ENCODE assay signal across 8 cellular contexts in genomic region chr11:72584293-72584921, GRCh38.
DNase-seq lines count a peak whose midpoint lies in the region; ATAC-seq and TF ChIP-seq lines count a peak whose summit lies in the region.

No MANE protein-coding gene starts in this region.

- no peaks in the 10 kb centered on the region for H3K36me3 Mint-ChIP-seq in activated naive CD4-positive, alpha-beta T cell treated with anti-CD3 and anti-CD28 coated beads, Interleukin-2, amount 50 U/mL, for 72 hours
- H3K36me3 Mint-ChIP-seq in immature natural killer cell = peaks cover 0 to 4% (median 4%) of the 10 kb centered on the region in 3 donors
- no peaks in the 10 kb centered on the region for H3K36me3 Mint-ChIP-seq in progenitor cell of endocrine pancreas (ENCODE audit: insufficient read depth)

- in situ Hi-C loops in G401 (cut with HindIII; ENCODE audit: low sequenced_read_pairs) = no loop called here

- no peak for TF ChIP-seq EP300 in Ishikawa (IDR thresholded peaks at IDR 0.05; ENCODE audit: borderline replicate concordance)

- H3K9me3 Mint-ChIP-seq in activated naive CD4-positive, alpha-beta T cell treated with anti-CD3 and anti-CD28 coated beads, Interleukin-2, amount 50 U/mL, for 72 hours = no peaks in the 10 kb centered on the region
- no peaks in the 10 kb centered on the region for H3K9me3 Mint-ChIP-seq in immature natural killer cell
- no peaks in the 10 kb centered on the region for H3K9me3 Mint-ChIP-seq in progenitor cell of endocrine pancreas (ENCODE audit: low read depth)

- DNase-seq in activated naive CD4-positive, alpha-beta T cell treated with anti-CD3 and anti-CD28 coated beads, Interleukin-2, amount 50 U/mL, for 72 hours (ENCODE audit: low spot score in 2 of 2) = peak in 1 of 2 donors; percentile 61
- DNase-seq in immature natural killer cell (peak; percentile 65 to 70 (median 68)), progenitor cell of endocrine pancreas (ENCODE audit: low spot score, unreplicated experiment) (no peak), G401 (ENCODE audit: low spot score) (no peak)
- DNase-seq in stimulated activated CD4-positive, alpha-beta T cell treated with anti-CD3 and anti-CD28 coated beads, TNF-alpha, amount 100 ng/mL, for 24 hours (ENCODE audit: low read depth in 3 of 3) = peak in 2 of 3 experiments; percentile 19 to 54

- H3K4me1 Mint-ChIP-seq in immature natural killer cell = peaks cover 23 to 31% of the 10 kb centered on the region in 2 donors
- H3K4me1 Mint-ChIP-seq in progenitor cell of endocrine pancreas (ENCODE audit: low read depth) = no peaks in the 10 kb centered on the region

- no peak for TF ChIP-seq RAD21 in Ishikawa (IDR thresholded peaks at IDR 0.05; ENCODE audit: low read depth)

- H3K4me3 Mint-ChIP-seq in immature natural killer cell (peak overlapping the region; percentile 81 to 95 (median 89)), progenitor cell of endocrine pancreas (ENCODE audit: low read depth) (no peak overlapping the region)

- H3K27ac Mint-ChIP-seq in activated naive CD4-positive, alpha-beta T cell treated with anti-CD3 and anti-CD28 coated beads, Interleukin-2, amount 50 U/mL, for 72 hours = peak overlapping the region in 1 of 2 donors; percentile 22
- H3K27ac Mint-ChIP-seq in immature natural killer cell = peak overlapping the region; percentile 71 to 92 (median 86)
- no peak overlapping the region for H3K27ac Mint-ChIP-seq in progenitor cell of endocrine pancreas

- H3K27me3 Mint-ChIP-seq in immature natural killer cell (ENCODE audit: low read depth in 3 of 3) (peaks cover 6 to 10% (median 9%) of the 10 kb centered on the region in 3 donors), progenitor cell of endocrine pancreas (peaks cover 84% of the 10 kb centered on the region)

- ATAC-seq in activated naive CD4-positive, alpha-beta T cell treated with anti-CD3 and anti-CD28 coated beads, Interleukin-2, amount 50 U/mL, for 72 hours = peak; percentile 34 to 57
- ATAC-seq in GM21381 (IDR thresholded peaks at IDR 0.05; ENCODE audit: unreplicated experiment) (no peak), HG02798 (IDR thresholded peaks at IDR 0.05; ENCODE audit: poor library complexity, unreplicated experiment) (no peak)

- no peak for TF ChIP-seq CTCF in progenitor cell of endocrine pancreas (IDR thresholded peaks at IDR 0.05; ENCODE audit: unreplicated experiment)

TF ChIP-seq in Ishikawa, 13 proteins besides CTCF, POLR2A, EP300 and RAD21:
- peak; percentile 43; the same call in 1 of the 2 replicates for TF ChIP-seq MAX (IDR thresholded peaks at IDR 0.05)
- TF ChIP-seq EGR1 (IDR thresholded peaks at IDR 0.05) = peak; percentile 78
- no peak for TF ChIP-seq ZBTB7A (IDR thresholded peaks at IDR 0.05; ENCODE audit: low read depth)
- TF ChIP-seq CEBPB (IDR thresholded peaks at IDR 0.05) = no peak

Comparison
In these comparisons a context has a peak if more than half of its experiments do, and no peak if none do; other contexts are left out.
1. ATAC-seq: peak in activated naive CD4-positive, alpha-beta T cell treated with anti-CD3 and anti-CD28 coated beads, Interleukin-2, amount 50 U/mL, for 72 hours (2 of 2); none in GM21381 (single experiment) and HG02798 (single experiment).
2. DNase-seq: peak in immature natural killer cell (3 of 3) and stimulated activated CD4-positive, alpha-beta T cell treated with anti-CD3 and anti-CD28 coated beads, TNF-alpha, amount 100 ng/mL, for 24 hours (2 of 3); none in progenitor cell of endocrine pancreas (single experiment) and G401 (single experiment).